Comparison of ENCODE assay signal across 11 cellular contexts in genomic region chr11:33721984-33722383, GRCh38. TPM values are rescaled to one million over a fixed set of nuclear protein-coding genes. Genes with fewer than 3 reads are reported as not detected.
DNase-seq lines count a peak whose midpoint lies in the region; ATAC-seq and TF ChIP-seq lines count a peak whose summit lies in the region.
"Had no signal": no experiment of that assay in that cellular context is flagged by ENCODE, and none has a peak within 500 bp of the region (broad histone marks: within the 10 kb centered on the region; RNA-seq: fewer than 3 reads in every experiment).

No MANE protein-coding gene starts in this region.

- peak overlapping the region; percentile 84 for H3K4me3 Mint-ChIP-seq in HFFc6

- TF ChIP-seq POLR2A in adrenal gland (IDR thresholded peaks at IDR 0.05) = no peak

- peaks cover 41% of the 10 kb centered on the region for H3K36me3 Mint-ChIP-seq in HFFc6 (ENCODE audit: low read depth)

- H3K27ac Mint-ChIP-seq in HFFc6 = peak overlapping the region; percentile 97

- H3K27me3 Mint-ChIP-seq in HFFc6 (ENCODE audit: insufficient read depth) = peaks cover 5% of the 10 kb centered on the region

- peak overlapping the region; percentile 35 to 63 (median 52) for H3K9ac ChIP-seq in skeletal muscle tissue (ENCODE audit: low read depth in 1 of 3, low read length in 3 of 3)

- no peak for TF ChIP-seq CTCF in HFFc6 (IDR thresholded peaks at IDR 0.05)
- TF ChIP-seq CTCF in adrenal gland (IDR thresholded peaks at IDR 0.05) = no peak
- TF ChIP-seq CTCF in left ventricle myocardium inferior (IDR thresholded peaks at IDR 0.05; ENCODE audit: borderline replicate concordance) = no peak

- WGBS in adrenal gland, 4 donors = 59 to 74% (median 66%) methylated on average over 1 to 5 of the region's 5 CpGs

- H3K4me1 ChIP-seq in adrenal gland (replicated peaks in 1 of 2) = peaks cover 31 to 41% of the 10 kb centered on the region in 2 donors
- peaks cover 100% of the 10 kb centered on the region for H3K4me1 ChIP-seq in left ventricle myocardium inferior
- peaks cover 78 to 79% (median 78%) of the 10 kb centered on the region in 3 donors for H3K4me1 ChIP-seq in skeletal muscle tissue (ENCODE audit: control insufficient read depth in 3 of 3, insufficient read depth in 3 of 3, low read length in 3 of 3)

- peaks cover 84% of the 10 kb centered on the region for H3K4me1 Mint-ChIP-seq in HFFc6 (ENCODE audit: low read depth)

- no peaks in the 10 kb centered on the region for H3K9me3 Mint-ChIP-seq in HFFc6

- ATAC-seq in GM18511 (IDR thresholded peaks at IDR 0.05; ENCODE audit: unreplicated experiment) = no peak
- ATAC-seq in HG03039 (IDR thresholded peaks at IDR 0.05; ENCODE audit: unreplicated experiment) = no peak

- H3K36me3 ChIP-seq in adrenal gland (replicated peaks in 1 of 2) (peaks cover 0 to 43% of the 10 kb centered on the region in 2 donors), left ventricle myocardium inferior (peaks cover 52% of the 10 kb centered on the region), skeletal muscle tissue (ENCODE audit: control insufficient read depth in 3 of 3, insufficient read depth in 3 of 3, low read length in 3 of 3) (peaks cover 23 to 27% (median 25%) of the 10 kb centered on the region in 3 donors)

- intact Hi-C loops in adrenal gland (cut with DNase I) (no loop called here), left ventricle myocardium inferior (cut with micrococcal nuclease) (no loop called here)

- no peaks in the 10 kb centered on the region for H3K27me3 ChIP-seq in adrenal gland
- H3K27me3 ChIP-seq in left ventricle myocardium inferior (ENCODE audit: low read depth) = no peaks in the 10 kb centered on the region
- no peaks in the 10 kb centered on the region for H3K27me3 ChIP-seq in skeletal muscle tissue (ENCODE audit: control insufficient read depth in 3 of 3, insufficient read depth in 3 of 3, low read length in 3 of 3)

- H3K4me3 ChIP-seq in adrenal gland (no peak overlapping the region), left ventricle myocardium inferior (peak overlapping the region; percentile 10), skeletal muscle tissue (ENCODE audit: low read length in 3 of 3) (peak overlapping the region in 2 of 3 donors; percentile 38 to 59)

- peak overlapping the region in 4 of 5 donors; percentile 39 to 88 (median 58) for H3K27ac ChIP-seq in adrenal gland
- H3K27ac ChIP-seq in left ventricle myocardium inferior (replicated peaks) = peak overlapping the region; percentile 93
- peak overlapping the region; percentile 94 for H3K27ac ChIP-seq in skeletal muscle tissue (ENCODE audit: low read depth, low read length)

- DNase-seq in HFFc6 (no peak), adrenal gland (no peak), left ventricle myocardium inferior (no peak), NCI-H82 treated with DMSO at 0.1 percent for 48 hours (lab: John Stamatoyannopoulos, UW; ENCODE audit: unreplicated experiment) (no peak), SHP77 treated with DMSO at 0.1 percent for 48 hours (lab: John Stamatoyannopoulos, UW) (no peak)
- DNase-seq: Caco-2, NCI-H1048, NCI-H510A treated with DMSO at 0.1 percent for 48 hours had no signal

- H3K9me3 ChIP-seq in adrenal gland (replicated peaks in 1 of 3) (no peaks in the 10 kb centered on the region), left ventricle myocardium inferior (replicated peaks) (no peaks in the 10 kb centered on the region), skeletal muscle tissue (ENCODE audit: control insufficient read depth in 3 of 3, low read length in 3 of 3) (no peaks in the 10 kb centered on the region)
- H3K9me3 ChIP-seq: Caco-2 had no signal

RNA-seq across cellular contexts. Expression of gene CD59, which starts 14.2 kb away (rescaled TPM):
- total RNA-seq in HFFc6 (2021; fragmentation: NEBNext Ultra II Directional; extraction: Animal tissue kit (Norgen Biotek cat#: 25700)) = 1,000 to 10,000 TPM; 1,095 to 1,408 (median 1,232) TPM
- total RNA-seq in adrenal gland (100 to 1,000 TPM; 286 to 562 (median 405) TPM), left ventricle myocardium inferior (789 TPM), skeletal muscle tissue (64.7 TPM)
- polyA plus RNA-seq in adrenal gland = 100 to 1,000 TPM in 2 of 3 donors, 10 to 100 TPM in 1; 59.5 to 465 (median 103) TPM

RNA-seq across cellular contexts. Expression of gene C11orf91, which starts 21.4 kb away (rescaled TPM):
- under 1 TPM in 4 of 6 experiments, not detected in 2; 0.59 to 0.65 (median 0.60) TPM for total RNA-seq in HFFc6 (2021; fragmentation: NEBNext Ultra II Directional; extraction: Animal tissue kit (Norgen Biotek cat#: 25700))
- total RNA-seq in adrenal gland (not detected), left ventricle myocardium inferior (not detected), skeletal muscle tissue (not detected)
- polyA plus RNA-seq in adrenal gland = under 1 TPM in 1 of 3 donors, not detected in 2; 0.27 TPM
- total RNA-seq: Caco-2 had no signal

RNA-seq across cellular contexts. Expression of gene FBXO3, which starts 52.3 kb away (rescaled TPM):
- 10 to 100 TPM; 25.3 to 30.0 (median 27.3) TPM for total RNA-seq in HFFc6 (2021; fragmentation: NEBNext Ultra II Directional; extraction: Animal tissue kit (Norgen Biotek cat#: 25700))
- total RNA-seq in adrenal gland (10 to 100 TPM; 25.0 to 45.4 (median 39.3) TPM), left ventricle myocardium inferior (49.8 TPM), skeletal muscle tissue (39.1 TPM)
- polyA plus RNA-seq in adrenal gland = 10 to 100 TPM; 20.7 to 54.7 (median 21.6) TPM

Comparison
In these comparisons a context has a peak if more than half of its experiments do, and no peak if none do; other contexts are left out.
1. H3K4me3 ChIP-seq: peak in left ventricle myocardium inferior (single experiment) and skeletal muscle tissue (2 of 3); none in adrenal gland (0 of 4).
2. Peak in every context shown above with its lines, with median percentiles within 50 percentile points of each other: H3K27ac ChIP-seq.